9 cellular contexts compared by ENCODE assay signal in the genomic region with DNA sequence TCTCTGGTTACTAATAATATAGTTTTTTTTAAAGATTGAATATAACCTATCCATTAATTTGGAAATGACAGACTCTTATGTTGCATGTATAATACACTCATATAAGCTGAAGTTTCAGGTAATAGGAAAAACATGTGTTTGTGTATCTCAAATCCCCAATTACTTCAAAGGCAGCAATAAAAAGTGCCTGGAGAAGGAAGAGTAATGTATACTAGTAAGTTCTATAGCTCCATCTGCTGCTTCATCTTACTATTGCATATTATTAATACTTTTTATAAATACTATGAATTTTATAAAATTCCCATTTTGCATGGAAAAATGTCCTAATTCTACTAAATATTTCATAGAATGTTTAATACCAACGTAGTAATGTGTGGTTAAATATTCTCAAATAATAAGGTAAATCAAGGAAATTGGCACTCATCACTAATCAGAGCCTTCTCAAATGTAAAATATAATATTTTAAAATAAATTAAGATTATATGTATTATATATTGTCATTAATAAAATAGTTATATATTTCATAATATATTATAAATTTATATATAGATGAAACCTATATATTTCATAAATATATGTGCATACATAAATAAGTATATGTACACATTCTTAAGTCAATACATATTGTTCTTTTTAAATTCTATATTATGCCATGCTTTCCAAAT.
A peak's percentile ranks its signal among the peaks of the same experiment; 100 is the strongest.
DNase-seq lines count a peak whose midpoint lies in the region; TF ChIP-seq lines count a peak whose summit lies in the region.
"Had no signal": no experiment of that assay in that cellular context is flagged by ENCODE, and none has a peak within 500 bp of the region (broad histone marks: within the 10 kb centered on the region; RNA-seq: fewer than 3 reads in every experiment).

No MANE protein-coding gene starts in this region.

- no peak overlapping the region for H3K4me2 ChIP-seq in OCI-LY7 (ENCODE audit: low read length)

- peak; percentile 37 for DNase-seq in MCF 10A (ENCODE audit: unreplicated experiment)
- DNase-seq in breast epithelium (ENCODE audit: low spot score in 2 of 2): no peak
- DNase-seq in OCI-LY7 (ENCODE audit: low spot score): peak; percentile 5
- peak; percentile 48 for DNase-seq in epithelial cell of esophagus (ENCODE audit: low read depth)
- DNase-seq in transverse colon: no peak
- no peak for DNase-seq in inferior parietal cortex (ENCODE audit: extremely low spot score)
- DNase-seq in mucosa of gallbladder (ENCODE audit: low spot score): no peak
- no peak for DNase-seq in adrenal gland
- DNase-seq: naive B cell had no signal

- in situ Hi-C loops in transverse colon (cut with MboI; ENCODE audit: low pct_ligation_motif_present in 1 of 4, low pct_unique_long_range_greater_than_20kb in 1 of 4, low sequenced_read_pairs in 3 of 4): loop anchor here (25.0 kb wide), 2 partner anchors 546 to 771 kb away; partner anchors contain the start of gene SEMA3C (in 4 of the 4)

- no peaks in the 10 kb centered on the region for H3K9me2 ChIP-seq in OCI-LY7 (ENCODE audit: insufficient read depth, low read length)

- peaks cover 6% of the 10 kb centered on the region for H3K4me1 Mint-ChIP-seq in MCF 10A (ENCODE audit: insufficient read depth, unreplicated experiment)

- POLR2A ChIA-PET in MCF 10A (lab: Yijun Ruan, JAX): interaction anchor here (0.5 to 3.2 kb wide), 9 partner anchors 10 to 599 kb away, joined by 3 to 25 read pairs (median 4); partner anchors contain the start of gene SEMA3C
- POLR2A ChIA-PET in OCI-LY7 (lab: Charles Lee): no interaction called here

- no peaks in the 10 kb centered on the region for H3K36me3 ChIP-seq in breast epithelium
- no peaks in the 10 kb centered on the region for H3K36me3 ChIP-seq in OCI-LY7 (ENCODE audit: insufficient read depth, low read length)
- no peaks in the 10 kb centered on the region for H3K36me3 ChIP-seq in transverse colon
- no peaks in the 10 kb centered on the region for H3K36me3 ChIP-seq in adrenal gland (replicated peaks in 1 of 2)

- H2AFZ ChIP-seq in OCI-LY7 (ENCODE audit: low read length): no peak overlapping the region

- H3K27ac ChIP-seq in breast epithelium (no peak overlapping the region), OCI-LY7 (ENCODE audit: low read depth, low read length, poor library complexity, severe bottlenecking) (no peak overlapping the region), transverse colon (no peak overlapping the region), adrenal gland (no peak overlapping the region)

- BruUV-seq in MCF 10A (replicated peaks; lab: Mats Ljungman, UMichigan): no TSS peak
- BruUV-seq in OCI-LY7 (replicated peaks; lab: Mats Ljungman, UMichigan): no TSS peak

- no peak overlapping the region for H3K4me3 Mint-ChIP-seq in MCF 10A (ENCODE audit: unreplicated experiment)
- H3K4me3 Mint-ChIP-seq: naive B cell had no signal

- no peaks in the 10 kb centered on the region for H3K36me3 Mint-ChIP-seq in MCF 10A (ENCODE audit: insufficient read depth, unreplicated experiment)
- H3K36me3 Mint-ChIP-seq: naive B cell had no signal

- intact Hi-C loops in MCF 10A (cut with micrococcal nuclease) (loop anchor here (1.0 kb wide), 2 partner anchors 541 to 759 kb away; no protein-coding TSS in a partner anchor), breast epithelium (cut with DNase I; ENCODE audit: low total_unique reads) (loop anchor here (5.0 kb wide), 1 partner anchor 1406 kb away; no protein-coding TSS in a partner anchor), OCI-LY7 (cut with micrococcal nuclease; ENCODE audit: unreplicated experiment) (no loop called here), transverse colon (cut with DNase I; ENCODE audit: low total_unique reads) (no loop called here), adrenal gland (cut with DNase I) (loop anchor here in 1 of 2 donors (5.0 kb wide), 1 partner anchor 761 kb away; no protein-coding TSS in a partner anchor)

- H3K27me3 Mint-ChIP-seq in MCF 10A (ENCODE audit: insufficient read depth, unreplicated experiment): no peaks in the 10 kb centered on the region
- H3K27me3 Mint-ChIP-seq: naive B cell had no signal

- TF ChIP-seq CTCF in MCF 10A (IDR thresholded peaks at IDR 0.05; ENCODE audit: unreplicated experiment): peak; percentile 46
- TF ChIP-seq CTCF in breast epithelium (IDR thresholded peaks at IDR 0.05): peak in 1 of 3 donors; percentile 38
- TF ChIP-seq CTCF in OCI-LY7 (conservative IDR thresholded peaks at IDR 0.05; ENCODE audit: low read length): peak; percentile 51
- TF ChIP-seq CTCF in epithelial cell of esophagus (IDR thresholded peaks at IDR 0.05; ENCODE audit: insufficient read depth, low read depth, low read length, missing control alignments): peak; percentile 43
- TF ChIP-seq CTCF in transverse colon (IDR thresholded peaks at IDR 0.05): peak; percentile 30 to 41 (median 34)
- peak in 3 of 6 experiments; percentile 13 to 41 (median 31) for TF ChIP-seq CTCF in adrenal gland (IDR thresholded peaks at IDR 0.05)

- H3K4me1 ChIP-seq in breast epithelium (no peaks in the 10 kb centered on the region), OCI-LY7 (ENCODE audit: insufficient read depth, low read length, poor library complexity, severe bottlenecking) (peaks cover 4% of the 10 kb centered on the region), transverse colon (no peaks in the 10 kb centered on the region), adrenal gland (replicated peaks in 1 of 2) (no peaks in the 10 kb centered on the region)

- CTCF ChIA-PET in MCF 10A (lab: Yijun Ruan, JAX): interaction anchor here (0.5 to 3.9 kb wide), 27 partner anchors 10 to 1373 kb away, joined by 3 to 42 read pairs (median 4); partner anchors contain the start of gene SEMA3C
- CTCF ChIA-PET in OCI-LY7 (lab: Charles Lee; ENCODE audit: unreplicated experiment): no interaction called here

- no peaks in the 10 kb centered on the region for H4K20me1 ChIP-seq in OCI-LY7 (ENCODE audit: insufficient read depth, low read length)

- TF ChIP-seq EP300 in transverse colon (IDR thresholded peaks at IDR 0.05; ENCODE audit: low read depth): no peak

- H3K4me3 ChIP-seq in breast epithelium (no peak overlapping the region), OCI-LY7 (ENCODE audit: low read depth, low read length, poor library complexity, severe bottlenecking) (no peak overlapping the region), epithelial cell of esophagus (ENCODE audit: low read length) (no peak overlapping the region), transverse colon (no peak overlapping the region), adrenal gland (no peak overlapping the region)

- no peak overlapping the region for H3K27ac Mint-ChIP-seq in MCF 10A (ENCODE audit: low read depth, unreplicated experiment)
- H3K27ac Mint-ChIP-seq: naive B cell had no signal

- H3K27me3 ChIP-seq in breast epithelium (no peaks in the 10 kb centered on the region), transverse colon (no peaks in the 10 kb centered on the region), adrenal gland (no peaks in the 10 kb centered on the region)

- no peak for TF ChIP-seq POLR2A in breast epithelium (IDR thresholded peaks at IDR 0.05)
- TF ChIP-seq POLR2A in transverse colon (IDR thresholded peaks at IDR 0.05): no peak
- no peak for TF ChIP-seq POLR2A in adrenal gland (IDR thresholded peaks at IDR 0.05)

- no peaks in the 10 kb centered on the region for H3K79me2 ChIP-seq in OCI-LY7 (ENCODE audit: insufficient read depth, low read depth, low read length)

- no peaks in the 10 kb centered on the region for H3K9me3 Mint-ChIP-seq in MCF 10A (ENCODE audit: unreplicated experiment)

- WGBS in transverse colon (ENCODE audit: low coverage in 1 of 2), 2 donors: 44 to 47% methylated on average over 1 of the region's 1 CpG
- WGBS in adrenal gland, 4 donors: 24 to 39% (median 27%) methylated on average over 1 of the region's 1 CpG

- H3K9me3 ChIP-seq in breast epithelium: no peaks in the 10 kb centered on the region
- H3K9me3 ChIP-seq in OCI-LY7 (ENCODE audit: low read length): no peaks in the 10 kb centered on the region
- no peaks in the 10 kb centered on the region for H3K9me3 ChIP-seq in transverse colon
- H3K9me3 ChIP-seq in adrenal gland (replicated peaks in 1 of 3): no peaks in the 10 kb centered on the region

Comparison
In these comparisons a context has a peak if more than half of its experiments do, and no peak if none do; other contexts are left out.
1. DNase-seq: peak in MCF 10A (single experiment), OCI-LY7 (single experiment) and epithelial cell of esophagus (single experiment); none in breast epithelium (0 of 2), transverse colon (single experiment), inferior parietal cortex (single experiment), mucosa of gallbladder (single experiment) and adrenal gland (0 of 7).
2. intact Hi-C loops: an anchor here in MCF 10A (1.0 kb wide) and breast epithelium (5.0 kb wide); none called in OCI-LY7 and transverse colon.